ENCODE assay signal across 8 cellular contexts in genomic region chr1:24745711-24746582, GRCh38. TPM values are rescaled to one million over a fixed set of nuclear protein-coding genes. Genes with fewer than 3 reads are reported as not detected.
DNase-seq lines count a peak whose midpoint lies in the region; ATAC-seq and TF ChIP-seq lines count a peak whose summit lies in the region.

No MANE protein-coding gene starts in this region.

- H3K36me3 Mint-ChIP-seq in endothelial cell (ENCODE audit: low read depth, unreplicated experiment), result peaks cover 8% of the 10 kb centered on the region

- H3K36me3 ChIP-seq in mucosa of stomach (ENCODE audit: control insufficient read depth, insufficient read depth, low read length) (no peaks in the 10 kb centered on the region), uterus (no peaks in the 10 kb centered on the region)

- TF ChIP-seq POLR2A in uterus (IDR thresholded peaks at IDR 0.05), result no peak

- in situ Hi-C loops in Caki2 (cut with HindIII; ENCODE audit: low pct_unique_long_range_greater_than_20kb, low sequenced_read_pairs), result no loop called here

- H3K4me1 ChIP-seq in mucosa of stomach (ENCODE audit: control insufficient read depth, insufficient read depth, low read length) (peaks cover 30% of the 10 kb centered on the region), uterus (peaks cover 0 to 7% of the 10 kb centered on the region in 2 donors)

- H3K9me3 Mint-ChIP-seq in endothelial cell (ENCODE audit: unreplicated experiment), result no peaks in the 10 kb centered on the region

- peak overlapping the region; percentile 70 for H3K9ac ChIP-seq in mucosa of stomach (ENCODE audit: low read length)

- peaks cover 6% of the 10 kb centered on the region for H3K27me3 Mint-ChIP-seq in endothelial cell (ENCODE audit: unreplicated experiment)

- H3K9me3 ChIP-seq in mucosa of stomach (ENCODE audit: control insufficient read depth, low read length) (no peaks in the 10 kb centered on the region), uterus (no peaks in the 10 kb centered on the region)

- intact Hi-C loops in uterus (cut with DNase I; ENCODE audit: low total_unique reads), result no loop called here

- peak overlapping the region; percentile 93 for H3K27ac Mint-ChIP-seq in endothelial cell (ENCODE audit: unreplicated experiment)

- H3K27me3 ChIP-seq in mucosa of stomach (ENCODE audit: control insufficient read depth, insufficient read depth, low read length) (no peaks in the 10 kb centered on the region), uterus (no peaks in the 10 kb centered on the region)

- DNase-seq in Caki2 (ENCODE audit: low read depth) (peak; percentile 54), M059J (ENCODE audit: low read depth) (peak; percentile 74), endothelial cell (ENCODE audit: low spot score) (peak; percentile 31), uterus (peak; percentile 71 to 84), mesenteric fat pad (ENCODE audit: low spot score) (no peak)

- peak overlapping the region; percentile 98 for H3K4me3 Mint-ChIP-seq in endothelial cell (ENCODE audit: unreplicated experiment)

- peak; percentile 11 for ATAC-seq in GM21390 (IDR thresholded peaks at IDR 0.05; ENCODE audit: unreplicated experiment)

- peak overlapping the region; percentile 89 for H3K27ac ChIP-seq in VCaP
- H3K27ac ChIP-seq in uterus, result peak overlapping the region; percentile 96 to 98

- H3K4me1 Mint-ChIP-seq in endothelial cell (ENCODE audit: unreplicated experiment), result peaks cover 54% of the 10 kb centered on the region

- H3K4me3 ChIP-seq in mucosa of stomach (ENCODE audit: low read length) (peak overlapping the region; percentile 34), uterus (peak overlapping the region; percentile 77 to 83)

- TF ChIP-seq CTCF in VCaP (conservative IDR thresholded peaks at IDR 0.05) (no peak), endothelial cell (IDR thresholded peaks at IDR 0.05; ENCODE audit: unreplicated experiment) (no peak), uterus (IDR thresholded peaks at IDR 0.05) (no peak)

RNA-seq across cellular contexts. Expression of gene CLIC4, which starts 0.7 kb away (rescaled TPM):
- 27.3 and 29.5 TPM in 2 replicates for total RNA-seq in Caki2 (2014; rRNA removed; shearing (Covaris generic); ENCODE audit: low replicate concordance)
- 612 and 621 TPM in 2 replicates for total RNA-seq in M059J (2014; rRNA removed; shearing (Covaris generic))
- total RNA-seq in endothelial cell (ENCODE audit: unreplicated experiment) (109 TPM), uterus (100 to 1,000 TPM; 294 to 434 (median 374) TPM), mesenteric fat pad (169 TPM)
